In genomic region chr6:73371984-73372383, GRCh38 we compare ENCODE assay signal across 39 cellular contexts. TPM values are rescaled to one million over a fixed set of nuclear protein-coding genes. Genes with fewer than 3 reads are reported as not detected.
"Had no signal": no experiment of that assay in that cellular context is flagged by ENCODE, and none has a peak within 500 bp of the region (broad histone marks: within the 10 kb centered on the region; RNA-seq: fewer than 3 reads in every experiment).

No MANE protein-coding gene starts in this region.

- H3K4me3 Mint-ChIP-seq: activated naive CD4-positive, alpha-beta T cell treated with anti-CD3 and anti-CD28 coated beads for 36 hours; activated naive CD4-positive, alpha-beta T cell treated with anti-CD3 and anti-CD28 coated beads, Interleukin-2, amount 10 ng/mL, durations not matched to agents 7 days and 5 days; activated naive CD4-positive, alpha-beta T cell treated with anti-CD3 and anti-CD28 coated beads, Interleukin-2, amount 50 U/mL, for 24 hours; activated naive CD8-positive, alpha-beta T cell; activated naive CD8-positive, alpha-beta T cell treated with anti-CD3 and anti-CD28 coated beads for 36 hours; activated naive CD8-positive, alpha-beta T cell treated with anti-CD3 and anti-CD28 coated beads, Interleukin-2, amount 10 ng/mL, durations not matched to agents 7 days and 5 days; activated naive CD8-positive, alpha-beta T cell treated with anti-CD3 and anti-CD28 coated beads, Interleukin-2, amount 50 U/mL, for 24 hours; activated T-cell treated with anti-CD3 and anti-CD28 coated beads, Interleukin-2, amount 50 U/mL, for 24 hours; activated T-cell treated with anti-CD3 and anti-CD28 coated beads, Interleukin-2, amount 50 U/mL, for 4 hours; activated T-cell treated with anti-CD3 and anti-CD28 coated beads, Interleukin-2, amount 50 U/mL, for 72 hours; activated T-helper 1 cell treated with anti-CD3 and anti-CD28 coated beads, Interleukin-12 subunit alpha, Interleukin-12 subunit beta, Interleukin-2, Interleukin-4 antibody, amounts not matched to agents 30 ng/mL and 10 ng/mL and 1 ng/mL, durations not matched to agents 14 hours and 24 hours and 36 hours; activated T-helper 17 cell treated with anti-CD3 and anti-CD28 coated beads, Interleukin-2, amount 50 U/mL, for 72 hours; brain; central memory CD8-positive, alpha-beta T cell had no signal

- H3K9me3 ChIP-seq: adrenal gland had no signal

- H3K27me3 Mint-ChIP-seq: activated naive CD4-positive, alpha-beta T cell treated with anti-CD3 and anti-CD28 coated beads, Interleukin-2, amount 50 U/mL, for 24 hours; activated naive CD8-positive, alpha-beta T cell; activated naive CD8-positive, alpha-beta T cell treated with anti-CD3 and anti-CD28 coated beads for 36 hours; activated naive CD8-positive, alpha-beta T cell treated with anti-CD3 and anti-CD28 coated beads, Interleukin-2, amount 10 ng/mL, durations not matched to agents 7 days and 5 days; activated naive CD8-positive, alpha-beta T cell treated with anti-CD3 and anti-CD28 coated beads, Interleukin-2, amount 50 U/mL, for 24 hours; activated T-cell treated with anti-CD3 and anti-CD28 coated beads, Interleukin-2, amount 50 U/mL, for 24 hours; activated T-helper 17 cell treated with anti-CD3 and anti-CD28 coated beads, Interleukin-2, amount 50 U/mL, for 72 hours; brain; central memory CD8-positive, alpha-beta T cell had no signal

- H3K27ac ChIP-seq: adrenal gland, ascending aorta, body of pancreas, brain microvascular endothelial cell, breast epithelium, cardiac muscle cell had no signal

- H3K4me3 ChIP-seq: adrenal gland, ascending aorta, body of pancreas, breast epithelium, cardiac muscle cell had no signal

- H3K4me1 ChIP-seq: adrenal gland, ascending aorta, body of pancreas, breast epithelium had no signal

- H3K36me3 ChIP-seq: adrenal gland, ascending aorta, brain microvascular endothelial cell, breast epithelium, cardiac muscle cell had no signal

- H3K4me1 Mint-ChIP-seq: activated naive CD4-positive, alpha-beta T cell treated with anti-CD3 and anti-CD28 coated beads, Interleukin-2, amount 10 ng/mL, durations not matched to agents 7 days and 5 days; activated naive CD4-positive, alpha-beta T cell treated with anti-CD3 and anti-CD28 coated beads, Interleukin-2, amount 50 U/mL, for 24 hours; activated naive CD8-positive, alpha-beta T cell treated with anti-CD3 and anti-CD28 coated beads for 36 hours; activated naive CD8-positive, alpha-beta T cell treated with anti-CD3 and anti-CD28 coated beads, Interleukin-2, amount 10 ng/mL, durations not matched to agents 7 days and 5 days; activated naive CD8-positive, alpha-beta T cell treated with anti-CD3 and anti-CD28 coated beads, Interleukin-2, amount 50 U/mL, for 24 hours; activated T-helper 17 cell treated with anti-CD3 and anti-CD28 coated beads, Interleukin-2, amount 50 U/mL, for 72 hours; brain; central memory CD8-positive, alpha-beta T cell had no signal

- DNase-seq: activated effector memory CD4-positive, alpha-beta T cell treated with anti-CD3 and anti-CD28 coated beads, Interleukin-2, amount 50 U/mL, for 16 hours; activated effector memory CD4-positive, alpha-beta T cell treated with Interleukin-2 at 50 U/mL for 16 hours; activated gamma-delta T cell; activated gamma-delta T cell treated with Interleukin-2 at 50 U/mL for 16 hours; activated naive CD4-positive, alpha-beta T cell; activated naive CD4-positive, alpha-beta T cell treated with anti-CD3 and anti-CD28 coated beads for 36 hours; activated naive CD4-positive, alpha-beta T cell treated with anti-CD3 and anti-CD28 coated beads, Interleukin-2, amount 10 ng/mL, durations not matched to agents 7 days and 5 days; activated naive CD4-positive, alpha-beta T cell treated with anti-CD3 and anti-CD28 coated beads, Interleukin-2, amount 50 U/mL, for 16 hours; activated naive CD4-positive, alpha-beta T cell treated with Interleukin-2 at 50 U/mL for 16 hours; activated naive CD8-positive, alpha-beta T cell treated with anti-CD3 and anti-CD28 coated beads for 36 hours; activated naive CD8-positive, alpha-beta T cell treated with anti-CD3 and anti-CD28 coated beads, Interleukin-2, amount 10 ng/mL, durations not matched to agents 7 days and 5 days; activated naive CD8-positive, alpha-beta T cell treated with anti-CD3 and anti-CD28 coated beads, Interleukin-2, amount 50 U/mL, for 24 hours; activated T-cell treated with anti-CD3 and anti-CD28 coated beads, Interleukin-2, amount 50 U/mL, for 24 hours; activated T-cell treated with anti-CD3 and anti-CD28 coated beads, Interleukin-2, amount 50 U/mL, for 4 hours; activated T-cell treated with anti-CD3 and anti-CD28 coated beads, Interleukin-2, amount 50 U/mL, for 48 hours; activated T-cell treated with anti-CD3 and anti-CD28 coated beads, Interleukin-2, amount 50 U/mL, for 72 hours; adrenal gland; amniotic stem cell; aorta; body of pancreas; brain microvascular endothelial cell; central memory CD4-positive, alpha-beta T cell had no signal

- H3K36me3 Mint-ChIP-seq: activated naive CD4-positive, alpha-beta T cell treated with anti-CD3 and anti-CD28 coated beads, Interleukin-2, amount 10 ng/mL, durations not matched to agents 7 days and 5 days; activated naive CD4-positive, alpha-beta T cell treated with anti-CD3 and anti-CD28 coated beads, Interleukin-2, amount 50 U/mL, for 24 hours; activated naive CD4-positive, alpha-beta T cell treated with anti-CD3 and anti-CD28 coated beads, Interleukin-2, amount 50 U/mL, for 72 hours; activated naive CD8-positive, alpha-beta T cell; activated naive CD8-positive, alpha-beta T cell treated with anti-CD3 and anti-CD28 coated beads for 36 hours; activated naive CD8-positive, alpha-beta T cell treated with anti-CD3 and anti-CD28 coated beads, Interleukin-2, amount 10 ng/mL, durations not matched to agents 7 days and 5 days; brain had no signal

- H3K27ac Mint-ChIP-seq: activated naive CD4-positive, alpha-beta T cell treated with anti-CD3 and anti-CD28 coated beads for 36 hours; activated naive CD4-positive, alpha-beta T cell treated with anti-CD3 and anti-CD28 coated beads, Interleukin-2, amount 10 ng/mL, durations not matched to agents 7 days and 5 days; activated naive CD4-positive, alpha-beta T cell treated with anti-CD3 and anti-CD28 coated beads, Interleukin-2, amount 50 U/mL, for 24 hours; activated naive CD4-positive, alpha-beta T cell treated with anti-CD3 and anti-CD28 coated beads, Interleukin-2, amount 50 U/mL, for 72 hours; activated naive CD8-positive, alpha-beta T cell; activated naive CD8-positive, alpha-beta T cell treated with anti-CD3 and anti-CD28 coated beads for 36 hours; activated naive CD8-positive, alpha-beta T cell treated with anti-CD3 and anti-CD28 coated beads, Interleukin-2, amount 10 ng/mL, durations not matched to agents 7 days and 5 days; activated naive CD8-positive, alpha-beta T cell treated with anti-CD3 and anti-CD28 coated beads, Interleukin-2, amount 50 U/mL, for 24 hours; activated T-cell treated with anti-CD3 and anti-CD28 coated beads, Interleukin-2, amount 50 U/mL, for 24 hours; activated T-cell treated with anti-CD3 and anti-CD28 coated beads, Interleukin-2, amount 50 U/mL, for 72 hours; activated T-helper 1 cell treated with anti-CD3 and anti-CD28 coated beads, Interleukin-12 subunit alpha, Interleukin-12 subunit beta, Interleukin-2, Interleukin-4 antibody, amounts not matched to agents 30 ng/mL and 10 ng/mL and 1 ng/mL, durations not matched to agents 14 hours and 24 hours and 36 hours; activated T-helper 17 cell treated with anti-CD3 and anti-CD28 coated beads, Interleukin-2, amount 50 U/mL, for 72 hours; activated T-helper 2 cell treated with anti-CD3 and anti-CD28 coated beads, Interferon-gamma antibody, Interleukin-2, Interleukin-4, amounts not matched to agents 10 μg/mL and 5 μg/mL and 100 μg/mL, durations not matched to agents 14 hours and 24 hours and 36 hours had no signal

- ATAC-seq: activated naive CD4-positive, alpha-beta T cell treated with anti-CD3 and anti-CD28 coated beads, Interleukin-2, amount 50 U/mL, for 72 hours; activated naive CD8-positive, alpha-beta T cell treated with anti-CD3 and anti-CD28 coated beads, Interleukin-2, amount 50 U/mL, for 24 hours; activated T-cell treated with anti-CD3 and anti-CD28 coated beads, Interleukin-2, amount 50 U/mL, for 4 hours; activated T-cell treated with anti-CD3 and anti-CD28 coated beads, Interleukin-2, amount 50 U/mL, for 72 hours; activated T-helper 17 cell treated with anti-CD3 and anti-CD28 coated beads, Interleukin-2, amount 50 U/mL, for 72 hours; body of pancreas had no signal

- H3K27me3 ChIP-seq: adrenal gland, ascending aorta, body of pancreas, brain microvascular endothelial cell, breast epithelium, cardiac muscle cell had no signal

- H3K9me3 Mint-ChIP-seq: activated naive CD4-positive, alpha-beta T cell treated with anti-CD3 and anti-CD28 coated beads, Interleukin-2, amount 10 ng/mL, durations not matched to agents 7 days and 5 days; activated naive CD4-positive, alpha-beta T cell treated with anti-CD3 and anti-CD28 coated beads, Interleukin-2, amount 50 U/mL, for 24 hours; activated T-cell treated with anti-CD3 and anti-CD28 coated beads, Interleukin-2, amount 50 U/mL, for 72 hours; activated T-helper 17 cell treated with anti-CD3 and anti-CD28 coated beads, Interleukin-2, amount 50 U/mL, for 72 hours; activated T-helper 2 cell treated with anti-CD3 and anti-CD28 coated beads, Interferon-gamma antibody, Interleukin-2, Interleukin-4, amounts not matched to agents 10 μg/mL and 5 μg/mL and 100 μg/mL, durations not matched to agents 14 hours and 24 hours and 36 hours; central memory CD8-positive, alpha-beta T cell had no signal

RNA-seq across cellular contexts. Expression of gene OOEP, which starts 2.3 kb away (rescaled TPM):
- total RNA-seq: activated naive CD8-positive, alpha-beta T cell treated with anti-CD3 and anti-CD28 coated beads for 36 hours; activated T-helper 2 cell treated with anti-CD3 and anti-CD28 coated beads, Interferon-gamma antibody, Interleukin-2, Interleukin-4, amounts not matched to agents 10 μg/mL and 5 μg/mL and 100 μg/mL, durations not matched to agents 14 hours and 24 hours and 36 hours; ascending aorta; astrocyte; body of pancreas; bronchial epithelial cell; cardiac muscle cell; cardiac septum; cerebellum; chondrocyte had no signal
- polyA plus RNA-seq: cardiac muscle cell had no signal

RNA-seq across cellular contexts. Expression of gene KHDC3L, which starts 9.5 kb away (rescaled TPM):
- total RNA-seq: activated naive CD4-positive, alpha-beta T cell treated with anti-CD3 and anti-CD28 coated beads for 36 hours; activated naive CD8-positive, alpha-beta T cell treated with anti-CD3 and anti-CD28 coated beads for 36 hours; activated naive CD8-positive, alpha-beta T cell treated with anti-CD3 and anti-CD28 coated beads, Interleukin-2, amount 10 ng/mL, durations not matched to agents 7 days and 5 days; activated T-cell treated with anti-CD3 and anti-CD28 coated beads, Interleukin-2, amount 50 U/mL, for 4 hours; activated T-cell treated with anti-CD3 and anti-CD28 coated beads, Interleukin-2, amount 50 U/mL, for 72 hours; activated T-helper 1 cell treated with anti-CD3 and anti-CD28 coated beads, Interleukin-12 subunit alpha, Interleukin-12 subunit beta, Interleukin-2, Interleukin-4 antibody, amounts not matched to agents 30 ng/mL and 10 ng/mL and 1 ng/mL, durations not matched to agents 14 hours and 24 hours and 36 hours; activated T-helper 17 cell treated with anti-CD3 and anti-CD28 coated beads, Interleukin-2, amount 50 U/mL, for 72 hours; activated T-helper 2 cell treated with anti-CD3 and anti-CD28 coated beads, Interferon-gamma antibody, Interleukin-2, Interleukin-4, amounts not matched to agents 10 μg/mL and 5 μg/mL and 100 μg/mL, durations not matched to agents 14 hours and 24 hours and 36 hours; adrenal gland; aorta; ascending aorta; astrocyte; body of pancreas; breast epithelium; bronchial epithelial cell; cardiac septum; chondrocyte had no signal
- polyA plus RNA-seq: adipose tissue, adrenal gland, aorta, cardiac muscle cell had no signal

RNA-seq across cellular contexts. Expression of gene DPPA5, which starts 17.9 kb away (rescaled TPM):
- total RNA-seq: activated naive CD4-positive, alpha-beta T cell treated with anti-CD3 and anti-CD28 coated beads for 36 hours; activated naive CD4-positive, alpha-beta T cell treated with anti-CD3 and anti-CD28 coated beads, Interleukin-2, amount 50 U/mL, for 72 hours; activated naive CD8-positive, alpha-beta T cell treated with anti-CD3 and anti-CD28 coated beads for 36 hours; activated naive CD8-positive, alpha-beta T cell treated with anti-CD3 and anti-CD28 coated beads, Interleukin-2, amount 10 ng/mL, durations not matched to agents 7 days and 5 days; activated T-cell treated with anti-CD3 and anti-CD28 coated beads, Interleukin-2, amount 50 U/mL, for 4 hours; activated T-cell treated with anti-CD3 and anti-CD28 coated beads, Interleukin-2, amount 50 U/mL, for 72 hours; activated T-helper 1 cell treated with anti-CD3 and anti-CD28 coated beads, Interleukin-12 subunit alpha, Interleukin-12 subunit beta, Interleukin-2, Interleukin-4 antibody, amounts not matched to agents 30 ng/mL and 10 ng/mL and 1 ng/mL, durations not matched to agents 14 hours and 24 hours and 36 hours; activated T-helper 17 cell treated with anti-CD3 and anti-CD28 coated beads, Interleukin-2, amount 50 U/mL, for 72 hours; activated T-helper 2 cell treated with anti-CD3 and anti-CD28 coated beads, Interferon-gamma antibody, Interleukin-2, Interleukin-4, amounts not matched to agents 10 μg/mL and 5 μg/mL and 100 μg/mL, durations not matched to agents 14 hours and 24 hours and 36 hours; adrenal gland; aorta; ascending aorta; astrocyte; body of pancreas; breast epithelium; bronchial epithelial cell; cardiac muscle cell; cardiac septum; cerebellum; chondrocyte had no signal
- polyA plus RNA-seq: adipose tissue, adrenal gland, cardiac muscle cell had no signal

RNA-seq across cellular contexts. Expression of gene DDX43, which starts 22.6 kb away (rescaled TPM):
- total RNA-seq: activated naive CD4-positive, alpha-beta T cell treated with anti-CD3 and anti-CD28 coated beads for 36 hours; ascending aorta; astrocyte; cardiac muscle cell; cardiac septum; chondrocyte had no signal
- polyA plus RNA-seq: cardiac muscle cell had no signal
